ENCODE assay signal across 2 cellular contexts in the genomic region with DNA sequence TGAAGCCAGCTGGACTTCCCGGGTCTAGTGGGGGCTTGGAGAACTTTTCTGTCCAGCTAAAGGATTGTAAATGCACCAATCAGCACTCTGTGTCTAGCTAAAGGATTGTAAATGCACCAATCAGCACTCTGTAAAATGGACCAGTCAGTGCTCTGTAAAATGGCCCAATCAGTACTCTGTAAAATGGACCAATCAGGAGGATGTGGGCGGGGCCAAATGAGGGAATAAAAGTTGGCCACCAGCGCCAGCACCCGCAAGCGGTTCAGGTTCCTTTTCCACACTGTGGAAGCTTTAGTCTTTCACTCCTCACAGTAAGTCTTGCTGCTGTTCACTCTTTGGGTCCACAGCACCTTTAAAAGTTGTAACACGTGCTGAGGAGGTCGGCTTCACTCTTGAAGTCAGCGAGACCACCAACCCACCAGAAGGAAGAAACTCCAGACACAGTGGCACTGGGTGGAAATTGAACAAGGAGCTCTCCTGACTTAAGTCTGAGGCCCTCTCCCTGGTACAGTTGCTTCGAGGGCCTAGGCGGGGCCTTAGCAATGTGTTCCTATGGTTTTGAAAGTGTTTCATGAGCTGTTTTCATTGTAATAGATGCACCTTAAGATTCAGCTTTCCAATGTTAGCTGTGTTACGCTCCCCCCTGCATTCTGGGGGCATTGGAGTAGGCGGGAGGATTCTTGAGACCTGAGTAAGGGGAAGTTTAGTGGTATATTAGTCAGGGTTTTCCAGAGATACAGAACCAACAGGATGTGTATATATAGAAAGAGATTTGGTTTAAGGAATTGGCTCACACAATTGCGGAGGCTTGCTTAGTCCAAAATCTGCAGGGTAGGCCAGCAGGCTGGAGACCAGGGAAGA.
TF ChIP-seq lines count a peak whose summit lies in the region.

No MANE protein-coding gene starts in this region.

TF ChIP-seq in GM23338, 12 proteins besides CTCF, POLR2A, EP300 and RAD21 (continues in another document):
- TF ChIP-seq ETS1 (IDR thresholded peaks at IDR 0.05) = no peak
- no peak for TF ChIP-seq NANOG (IDR thresholded peaks at IDR 0.05; ENCODE audit: borderline replicate concordance)
- TF ChIP-seq CREB1 (CRISPR knock-in tag; IDR thresholded peaks at IDR 0.05; ENCODE audit: low read depth) = no peak
- no peak for TF ChIP-seq ZNF462 (CRISPR knock-in tag; IDR thresholded peaks at IDR 0.05)
- TF ChIP-seq POLR2AphosphoS5 (IDR thresholded peaks at IDR 0.05; ENCODE audit: low read depth) = no peak
- TF ChIP-seq STAT1 (IDR thresholded peaks at IDR 0.05; ENCODE audit: unreplicated experiment) = no peak
- no peak for TF ChIP-seq EZH2phosphoT487 (IDR thresholded peaks at IDR 0.05; ENCODE audit: unreplicated experiment)
- no peak for TF ChIP-seq EZH2 (IDR thresholded peaks at IDR 0.05; ENCODE audit: low read depth, unreplicated experiment)
- no peak for TF ChIP-seq ZNF114 (CRISPR knock-in tag; IDR thresholded peaks at IDR 0.05)

TF ChIP-seq in SK-N-SH treated with all-trans-retinoic acid at 6 μM for 48 hours, 23 proteins besides CTCF, POLR2A, EP300 and RAD21 (continued from another document):
- TF ChIP-seq, protein P1, sequence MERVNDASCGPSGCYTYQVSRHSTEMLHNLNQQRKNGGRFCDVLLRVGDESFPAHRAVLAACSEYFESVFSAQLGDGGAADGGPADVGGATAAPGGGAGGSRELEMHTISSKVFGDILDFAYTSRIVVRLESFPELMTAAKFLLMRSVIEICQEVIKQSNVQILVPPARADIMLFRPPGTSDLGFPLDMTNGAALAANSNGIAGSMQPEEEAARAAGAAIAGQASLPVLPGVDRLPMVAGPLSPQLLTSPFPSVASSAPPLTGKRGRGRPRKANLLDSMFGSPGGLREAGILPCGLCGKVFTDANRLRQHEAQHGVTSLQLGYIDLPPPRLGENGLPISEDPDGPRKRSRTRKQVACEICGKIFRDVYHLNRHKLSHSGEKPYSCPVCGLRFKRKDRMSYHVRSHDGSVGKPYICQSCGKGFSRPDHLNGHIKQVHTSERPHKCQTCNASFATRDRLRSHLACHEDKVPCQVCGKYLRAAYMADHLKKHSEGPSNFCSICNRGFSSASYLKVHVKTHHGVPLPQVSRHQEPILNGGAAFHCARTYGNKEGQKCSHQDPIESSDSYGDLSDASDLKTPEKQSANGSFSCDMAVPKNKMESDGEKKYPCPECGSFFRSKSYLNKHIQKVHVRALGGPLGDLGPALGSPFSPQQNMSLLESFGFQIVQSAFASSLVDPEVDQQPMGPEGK (CRISPR knock-in tag; IDR thresholded peaks at IDR 0.05; ENCODE audit: borderline replicate concordance) = no peak
- no peak for TF ChIP-seq PPARA (CRISPR knock-in tag; IDR thresholded peaks at IDR 0.05; ENCODE audit: borderline replicate concordance)
- no peak for TF ChIP-seq TOX (CRISPR knock-in tag; IDR thresholded peaks at IDR 0.05; ENCODE audit: borderline replicate concordance)
- no peak for TF ChIP-seq BACH2 (CRISPR knock-in tag; IDR thresholded peaks at IDR 0.05; ENCODE audit: borderline replicate concordance)
- no peak for TF ChIP-seq ZFP30 (CRISPR knock-in tag; IDR thresholded peaks at IDR 0.05)
- no peak for TF ChIP-seq ZNF565 (CRISPR knock-in tag; conservative IDR thresholded peaks at IDR 0.05; ENCODE audit: low read depth)
TF ChIP-seq in SK-N-SH treated with all-trans-retinoic acid at 6 μM for 48 hours: peak in this region for 0.
